ENCODE assay signal across 11 cellular contexts in the genomic region with DNA sequence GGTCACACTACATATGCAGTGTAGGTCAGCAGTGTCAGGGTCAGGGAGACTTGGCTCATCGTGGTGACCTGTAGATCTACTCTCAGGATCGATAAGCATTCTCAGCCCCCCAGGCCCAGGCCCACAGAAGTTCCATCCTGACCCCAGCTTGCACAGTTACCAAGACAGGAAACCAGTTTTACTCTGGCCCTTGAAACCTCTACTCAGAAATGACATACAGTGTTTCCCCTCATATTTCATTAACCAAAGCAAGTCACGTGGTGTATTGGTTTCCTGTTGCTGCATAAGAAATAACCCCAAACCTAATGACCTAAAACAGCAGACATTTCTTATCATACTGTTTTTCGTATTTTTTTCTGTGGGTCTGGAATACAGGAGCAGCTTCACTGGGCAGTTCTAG.
A peak's percentile ranks its signal among the peaks of the same experiment; 100 is the strongest.
DNase-seq lines count a peak whose midpoint lies in the region; ATAC-seq and TF ChIP-seq lines count a peak whose summit lies in the region.
"Had no signal": no experiment of that assay in that cellular context is flagged by ENCODE, and none has a peak within 500 bp of the region (broad histone marks: within the 10 kb centered on the region; RNA-seq: fewer than 3 reads in every experiment).

No MANE protein-coding gene starts in this region.

- peak overlapping the region; percentile 71 to 92 (median 86) for H3K27ac Mint-ChIP-seq in immature natural killer cell
- no peak overlapping the region for H3K27ac Mint-ChIP-seq in type B pancreatic cell

- H3K4me1 Mint-ChIP-seq in immature natural killer cell (peaks cover 57 to 63% of the 10 kb centered on the region in 2 donors), type B pancreatic cell (ENCODE audit: unreplicated experiment) (peaks cover 7% of the 10 kb centered on the region)

- peaks cover 0 to 9% (median 0%) of the 10 kb centered on the region in 3 donors for H3K36me3 Mint-ChIP-seq in immature natural killer cell
- peaks cover 6% of the 10 kb centered on the region for H3K36me3 Mint-ChIP-seq in type B pancreatic cell

- H3K27me3 Mint-ChIP-seq in immature natural killer cell (ENCODE audit: low read depth in 3 of 3) (peaks cover 0 to 5% (median 2%) of the 10 kb centered on the region in 3 donors), type B pancreatic cell (peaks cover 11% of the 10 kb centered on the region)

- H3K9me3 Mint-ChIP-seq in immature natural killer cell = no peaks in the 10 kb centered on the region
- H3K9me3 Mint-ChIP-seq in type B pancreatic cell = no peaks in the 10 kb centered on the region

- ATAC-seq in GM18517 (IDR thresholded peaks at IDR 0.05; ENCODE audit: unreplicated experiment) = peak; percentile 65
- ATAC-seq in GM21515 (IDR thresholded peaks at IDR 0.05; ENCODE audit: unreplicated experiment) = peak; percentile 77
- peak; percentile 76 for ATAC-seq in HG03565 (IDR thresholded peaks at IDR 0.05; ENCODE audit: unreplicated experiment)
- no peak for ATAC-seq in HG03439 (IDR thresholded peaks at IDR 0.05; ENCODE audit: unreplicated experiment)
- no peak for ATAC-seq in HG03025 (IDR thresholded peaks at IDR 0.05; ENCODE audit: low FRiP score, unreplicated experiment)

- no peak for TF ChIP-seq CTCF in type B pancreatic cell (conservative IDR thresholded peaks at IDR 0.05)

- H3K4me3 Mint-ChIP-seq in immature natural killer cell = peak overlapping the region; percentile 53 to 71 (median 58)
- H3K4me3 Mint-ChIP-seq in type B pancreatic cell = no peak overlapping the region

- DNase-seq in immature natural killer cell (peak; percentile 51 to 64 (median 56)), type B pancreatic cell (ENCODE audit: extremely low spot score, unreplicated experiment) (no peak), iPS-NIHi11 (ENCODE audit: low spot score) (no peak)
- DNase-seq: activated CD4-positive, alpha-beta T cell treated with anti-CD3 and anti-CD28 coated beads, Interleukin-2, amount 50 U/mL, for 4 hours; NCI-H226; stimulated activated CD4-positive, alpha-beta T cell treated with anti-CD3 and anti-CD28 coated beads, Interleukin-1b, Interleukin-23, amount 100 ng/mL, for 48 hours had no signal

Comparison
In these comparisons a context has a peak if more than half of its experiments do, and no peak if none do; other contexts are left out.
1. ATAC-seq: peak in GM18517 (single experiment), GM21515 (single experiment) and HG03565 (single experiment); none in HG03439 (single experiment) and HG03025 (single experiment).
2. DNase-seq: peak in immature natural killer cell (3 of 3); none in type B pancreatic cell (single experiment) and iPS-NIHi11 (single experiment).